In genomic region chr12:41304526-41304925, GRCh38 we compare ENCODE assay signal across 21 cellular contexts.
DNase-seq lines count a peak whose midpoint lies in the region; FAIRE-seq and TF ChIP-seq lines count a peak whose summit lies in the region.
"Had no signal": no experiment of that assay in that cellular context is flagged by ENCODE, and none has a peak within 500 bp of the region (broad histone marks: within the 10 kb centered on the region; RNA-seq: fewer than 3 reads in every experiment).

No MANE protein-coding gene starts in this region.

- H2AFZ ChIP-seq in PC-9 = no peak overlapping the region

- POLR2A ChIA-PET in PC-9 (lab: Charles Lee; ENCODE audit: unreplicated experiment) = interaction anchor here (0.7 kb wide), 1 partner anchor 909 kb away, joined by 3 read pairs; no protein-coding TSS in a partner anchor
- POLR2A ChIA-PET in CD4-positive, alpha-beta memory T cell (lab: Charles Lee; ENCODE audit: partially characterized antibody) = no interaction called here

- H3K4me2 ChIP-seq in PC-9 = no peak overlapping the region

- peak overlapping the region; percentile 23; the same call in 1 of the 2 replicates for H3K27ac ChIP-seq in PC-9
- no peak overlapping the region for H3K27ac ChIP-seq in CD4-positive, alpha-beta memory T cell (ENCODE audit: low read depth, low read length)
- H3K27ac ChIP-seq: C4-2B, HL-60 had no signal

- no peaks in the 10 kb centered on the region for H3K9me2 ChIP-seq in PC-9 (ENCODE audit: insufficient read depth)

- FAIRE-seq in bronchial epithelial cell (lab: Jason Lieb, UNC) (no peak), frontal cortex (lab: Jason Lieb, UNC) (no peak)
- FAIRE-seq: A204.1, G401.6, GM12891, GM19239, H1, HTR-8/SVneo, K562 had no signal

- no peaks in the 10 kb centered on the region for H3K27me3 Mint-ChIP-seq in CD4-positive, alpha-beta memory T cell
- H3K27me3 Mint-ChIP-seq: CD4-positive, alpha-beta T cell had no signal

- no peak overlapping the region for H3K27ac Mint-ChIP-seq in CD4-positive, alpha-beta memory T cell
- H3K27ac Mint-ChIP-seq: CD4-positive, alpha-beta T cell; H9 had no signal

- H3K36me3 ChIP-seq in PC-9 (ENCODE audit: low read depth) = no peaks in the 10 kb centered on the region
- H3K36me3 ChIP-seq in bronchial epithelial cell (ENCODE audit: control insufficient read depth, insufficient read depth, low read length) = no peaks in the 10 kb centered on the region
- no peaks in the 10 kb centered on the region for H3K36me3 ChIP-seq in CD4-positive, alpha-beta memory T cell (ENCODE audit: insufficient read depth, low read length)

- TF ChIP-seq CTCF in PC-9 (conservative IDR thresholded peaks at IDR 0.05) (no peak), bronchial epithelial cell (IDR thresholded peaks at IDR 0.05; ENCODE audit: insufficient read depth, low read length, severe bottlenecking) (no peak)

- H3K36me3 Mint-ChIP-seq in CD4-positive, alpha-beta memory T cell = no peaks in the 10 kb centered on the region

- no TSS peak for BruUV-seq in PC-9 (replicated peaks; lab: Mats Ljungman, UMichigan)

- H3K79me2 ChIP-seq in PC-9 (ENCODE audit: low read depth) = no peaks in the 10 kb centered on the region

- DNase-seq in DMS53 treated with DMSO at 0.1 percent for 48 hours (lab: John Stamatoyannopoulos, UW; ENCODE audit: unreplicated experiment) = peak; percentile 47
- peak; percentile 3 to 70 for DNase-seq in PC-9
- peak; percentile 61 for DNase-seq in bronchial epithelial cell (ENCODE audit: low read depth)
- DNase-seq in renal cortical epithelial cell (ENCODE audit: low read depth) = peak; percentile 26
- DNase-seq in CD4-positive, alpha-beta memory T cell = no peak
- no peak for DNase-seq in frontal cortex (ENCODE audit: low spot score in 2 of 2)
- DNase-seq in DMS79 treated with DMSO at 0.1 percent for 48 hours (lab: John Stamatoyannopoulos, UW) = no peak
- DNase-seq: AML-193; CD4-positive, alpha-beta T cell; DMS153; H9; IMR-90 had no signal

- intact Hi-C loops in PC-9 (cut with micrococcal nuclease; ENCODE audit: unreplicated experiment) = loop anchor here (1.0 kb wide), 1 partner anchor 11 kb away; no protein-coding TSS in a partner anchor
- intact Hi-C loops in CD4-positive, alpha-beta memory T cell (cut with micrococcal nuclease) = no loop called here

- no peaks in the 10 kb centered on the region for H3K9me3 Mint-ChIP-seq in CD4-positive, alpha-beta memory T cell
- H3K9me3 Mint-ChIP-seq: CD4-positive, alpha-beta T cell; H9 had no signal

- no peak overlapping the region for H3K4me3 ChIP-seq in PC-9
- no peak overlapping the region for H3K4me3 ChIP-seq in bronchial epithelial cell (ENCODE audit: low read depth, low read length)
- H3K4me3 ChIP-seq in CD4-positive, alpha-beta memory T cell (ENCODE audit: low read length in 2 of 2) = no peak overlapping the region
- H3K4me3 ChIP-seq: K562 had no signal

- H3K9me3 ChIP-seq in PC-9 (ENCODE audit: insufficient read depth, low read depth) = no peaks in the 10 kb centered on the region
- H3K9me3 ChIP-seq in CD4-positive, alpha-beta memory T cell (ENCODE audit: control insufficient read depth in 1 of 2, low read length in 2 of 2) = no peaks in the 10 kb centered on the region

- H3K4me1 ChIP-seq in PC-9 (replicated peaks; ENCODE audit: insufficient read depth) = peaks cover 17% of the 10 kb centered on the region
- no peaks in the 10 kb centered on the region for H3K4me1 ChIP-seq in CD4-positive, alpha-beta memory T cell (ENCODE audit: insufficient read depth, low read length)

- H3K4me1 Mint-ChIP-seq in CD4-positive, alpha-beta memory T cell = no peaks in the 10 kb centered on the region

- no peaks in the 10 kb centered on the region for H4K20me1 ChIP-seq in PC-9 (ENCODE audit: insufficient read depth)

- no peaks in the 10 kb centered on the region for H3F3A ChIP-seq in PC-9 (ENCODE audit: insufficient read depth, low read depth)

- H3K27me3 ChIP-seq in PC-9 (ENCODE audit: insufficient read depth, low read depth) (no peaks in the 10 kb centered on the region), bronchial epithelial cell (ENCODE audit: control insufficient read depth, insufficient read depth, low read length) (no peaks in the 10 kb centered on the region)
- H3K27me3 ChIP-seq in CD4-positive, alpha-beta memory T cell (ENCODE audit: insufficient read depth, low read length) = no peaks in the 10 kb centered on the region

- CTCF ChIA-PET in PC-9 (lab: Charles Lee) = no interaction called here
- CTCF ChIA-PET in CD4-positive, alpha-beta memory T cell (lab: Charles Lee; ENCODE audit: partially characterized antibody) = no interaction called here

- no peak overlapping the region for H3K4me3 Mint-ChIP-seq in CD4-positive, alpha-beta memory T cell
- H3K4me3 Mint-ChIP-seq: CD4-positive, alpha-beta T cell; H9 had no signal

Comparison
In these comparisons a context has a peak if more than half of its experiments do, and no peak if none do; other contexts are left out.
1. DNase-seq: peak in DMS53 treated with DMSO at 0.1 percent for 48 hours (single experiment), PC-9 (2 of 2), bronchial epithelial cell (single experiment) and renal cortical epithelial cell (single experiment); none in CD4-positive, alpha-beta memory T cell (0 of 5), frontal cortex (0 of 2) and DMS79 treated with DMSO at 0.1 percent for 48 hours (single experiment).